11 cellular contexts compared by ENCODE assay signal in genomic region chr2:12045864-12046291, GRCh38.
A peak's percentile ranks its signal among the peaks of the same experiment; 100 is the strongest.
DNase-seq lines count a peak whose midpoint lies in the region; ATAC-seq, FAIRE-seq and TF ChIP-seq lines count a peak whose summit lies in the region.
"Had no signal": no experiment of that assay in that cellular context is flagged by ENCODE, and none has a peak within 500 bp of the region (broad histone marks: within the 10 kb centered on the region; RNA-seq: fewer than 3 reads in every experiment).

No MANE protein-coding gene starts in this region.

- H3K9me3 ChIP-seq in keratinocyte (ENCODE audit: control insufficient read depth, low read depth, low read length) = no peaks in the 10 kb centered on the region
- H3K9me3 ChIP-seq in stomach = no peaks in the 10 kb centered on the region
- H3K9me3 ChIP-seq: gastrocnemius medialis had no signal

- 80 to 89% (median 87%) methylated on average over 9 of the region's 9 CpGs for WGBS in stomach, 5 donors

- ATAC-seq in GM18508 (IDR thresholded peaks at IDR 0.05; ENCODE audit: insufficient read depth, unreplicated experiment) (peak; percentile 51), GM21619 (IDR thresholded peaks at IDR 0.05; ENCODE audit: unreplicated experiment) (peak; percentile 58), HG03460 (IDR thresholded peaks at IDR 0.05; ENCODE audit: unreplicated experiment) (peak; percentile 44)
- ATAC-seq: gastrocnemius medialis had no signal

- TF ChIP-seq EP300 in stomach (IDR thresholded peaks at IDR 0.05) = no peak

- H3K36me3 ChIP-seq in keratinocyte (ENCODE audit: control insufficient read depth in 2 of 2, extremely low read depth in 1 of 2, insufficient read depth in 2 of 2, low read length in 2 of 2) (no peaks in the 10 kb centered on the region), stomach (no peaks in the 10 kb centered on the region)
- H3K36me3 ChIP-seq: cardiac muscle cell, gastrocnemius medialis had no signal

- H4K20me1 ChIP-seq in keratinocyte (ENCODE audit: control insufficient read depth, extremely low read depth, insufficient read depth, low read length) = no peaks in the 10 kb centered on the region

- FAIRE-seq in keratinocyte (lab: Jason Lieb, UNC) = no peak

- intact Hi-C loops in stomach (cut with DNase I; ENCODE audit: low total_unique reads) = no loop called here

- TF ChIP-seq POLR2A in stomach (IDR thresholded peaks at IDR 0.05) = no peak

- H3K4me1 ChIP-seq in keratinocyte (ENCODE audit: control insufficient read depth, extremely low read depth, insufficient read depth, low read length) = peaks cover 5% of the 10 kb centered on the region
- H3K4me1 ChIP-seq in stomach = peaks cover 0 to 5% (median 0%) of the 10 kb centered on the region in 4 donors
- H3K4me1 ChIP-seq: gastrocnemius medialis had no signal

- H3K9ac ChIP-seq in keratinocyte (ENCODE audit: control insufficient read depth, extremely low read depth, insufficient read depth, low read length) = no peak overlapping the region

- no peak for TF ChIP-seq CTCF in keratinocyte (optimal IDR thresholded peaks at IDR 0.05 in 1 of 3, IDR thresholded peaks at IDR 0.05 in 1 of 3, conservative IDR thresholded peaks at IDR 0.05 in 1 of 3; ENCODE audit: extremely low read depth in 1 of 3, insufficient read depth in 2 of 3, low read length in 3 of 3)
- TF ChIP-seq CTCF in stomach (IDR thresholded peaks at IDR 0.05) = no peak

- H3K27ac ChIP-seq in keratinocyte (ENCODE audit: control insufficient read depth, insufficient read depth, low read length) (no peak overlapping the region), stomach (no peak overlapping the region)
- H3K27ac ChIP-seq: cardiac muscle cell, gastrocnemius medialis had no signal

- H3K79me2 ChIP-seq in keratinocyte (ENCODE audit: control insufficient read depth, insufficient read depth, low read length) = no peaks in the 10 kb centered on the region

- peak overlapping the region; percentile 10 for H3K4me2 ChIP-seq in keratinocyte (ENCODE audit: control insufficient read depth, extremely low read depth, insufficient read depth, low read depth, low read length)

- H2AFZ ChIP-seq in keratinocyte (ENCODE audit: control insufficient read depth, low read length) = no peak overlapping the region

- DNase-seq in keratinocyte (ENCODE audit: low read depth, low spot score) = no peak
- DNase-seq in NCI-H2029 treated with DMSO at 0.1 percent for 48 hours (lab: John Stamatoyannopoulos, UW) = no peak
- no peak for DNase-seq in NCI-H82 treated with DMSO at 0.1 percent for 48 hours (lab: John Stamatoyannopoulos, UW; ENCODE audit: unreplicated experiment)
- no peak for DNase-seq in NCI-H82 (lab: John Stamatoyannopoulos, UW)
- DNase-seq in stomach = no peak
- DNase-seq: gastrocnemius medialis, NCI-H187 had no signal

- H3K4me3 ChIP-seq in keratinocyte (ENCODE audit: control insufficient read depth in 2 of 3, extremely low read depth in 1 of 3, insufficient read depth in 2 of 3, low read depth in 1 of 3, low read length in 3 of 3) (no peak overlapping the region), stomach (no peak overlapping the region)
- H3K4me3 ChIP-seq: cardiac muscle cell, gastrocnemius medialis had no signal

- no peaks in the 10 kb centered on the region for H3K9me1 ChIP-seq in keratinocyte (ENCODE audit: control insufficient read depth, extremely low read depth, insufficient read depth, low read length)

- H3K27me3 ChIP-seq in keratinocyte (ENCODE audit: control insufficient read depth, extremely low read depth, insufficient read depth, low read length) (no peaks in the 10 kb centered on the region), stomach (no peaks in the 10 kb centered on the region)
- H3K27me3 ChIP-seq: cardiac muscle cell, gastrocnemius medialis had no signal

- dilution Hi-C loops in keratinocyte (cut with MboI; ENCODE audit: extremely low pct_ligation_motif_present, low sequenced_read_pairs) = no loop called here
